Comparison of ENCODE assay signal across 14 cellular contexts in genomic region chr1:92944901-92945747, GRCh38. TPM values are rescaled to one million over a fixed set of nuclear protein-coding genes. Genes with fewer than 3 reads are reported as not detected.
DNase-seq lines count a peak whose midpoint lies in the region; ATAC-seq and TF ChIP-seq lines count a peak whose summit lies in the region.
"Had no signal": no experiment of that assay in that cellular context is flagged by ENCODE, and none has a peak within 500 bp of the region (broad histone marks: within the 10 kb centered on the region; RNA-seq: fewer than 3 reads in every experiment).

No MANE protein-coding gene starts in this region.

- H3K27me3 ChIP-seq in rectal smooth muscle tissue (ENCODE audit: control insufficient read depth, insufficient read depth, low read length) (no peaks in the 10 kb centered on the region), SJCRH30 (no peaks in the 10 kb centered on the region)

- no peak for DNase-seq in coronary artery (ENCODE audit: low spot score)
- DNase-seq in SW 1271 (lab: John Stamatoyannopoulos, UW): no peak
- no peak for DNase-seq in SJCRH30
- DNase-seq in effector CD4-positive, alpha-beta T cell: no peak
- DNase-seq: activated effector memory CD4-positive, alpha-beta T cell treated with Interleukin-2 at 50 U/mL for 16 hours; cerebellar nuclear complex; lower lobe of right lung; NCI-H2227 treated with DMSO at 0.1 percent for 48 hours had no signal

- peak overlapping the region; percentile 56 to 76 for H3K27ac ChIP-seq in coronary artery
- H3K27ac ChIP-seq in rectal smooth muscle tissue (ENCODE audit: low read depth, low read length): peak overlapping the region; percentile 3
- H3K27ac ChIP-seq in SJCRH30: no peak overlapping the region
- H3K27ac ChIP-seq: lower lobe of right lung, prostate gland had no signal

- H3K4me3 ChIP-seq in coronary artery (no peak overlapping the region), rectal smooth muscle tissue (ENCODE audit: low read length) (no peak overlapping the region), SJCRH30 (no peak overlapping the region)
- H3K4me3 ChIP-seq: lower lobe of right lung, prostate gland had no signal

- H3K36me3 ChIP-seq in rectal smooth muscle tissue (ENCODE audit: control insufficient read depth, insufficient read depth, low read length) (no peaks in the 10 kb centered on the region), SJCRH30 (no peaks in the 10 kb centered on the region)
- H3K36me3 ChIP-seq: lower lobe of right lung, prostate gland had no signal

- H3K9me3 ChIP-seq in SJCRH30 (replicated peaks): no peaks in the 10 kb centered on the region
- H3K9me3 ChIP-seq: lower lobe of right lung, prostate gland had no signal

- ATAC-seq in GM18502 (IDR thresholded peaks at IDR 0.05; ENCODE audit: poor library complexity, unreplicated experiment) (peak; percentile 16), HG03064 (IDR thresholded peaks at IDR 0.05; ENCODE audit: low read depth, unreplicated experiment) (peak; percentile 47), GM21367 (IDR thresholded peaks at IDR 0.05; ENCODE audit: unreplicated experiment) (no peak)
- ATAC-seq: activated CD4-positive, CD25-positive, alpha-beta regulatory T cell treated with anti-CD3 and anti-CD28 coated beads, Interleukin-2, amount 50 U/mL, for 24 hours; lower lobe of right lung had no signal

- no peak overlapping the region for H3K9ac ChIP-seq in rectal smooth muscle tissue (ENCODE audit: low read length)

- TF ChIP-seq CTCF in coronary artery (IDR thresholded peaks at IDR 0.05): no peak

- peaks cover 19% of the 10 kb centered on the region for H3K4me1 ChIP-seq in rectal smooth muscle tissue (ENCODE audit: control insufficient read depth, insufficient read depth, low read length)
- H3K4me1 ChIP-seq in SJCRH30: peaks cover 3% of the 10 kb centered on the region; the same call in 1 of the 2 replicates
- H3K4me1 ChIP-seq: prostate gland had no signal

RNA-seq across cellular contexts. Expression of gene DIPK1A, which starts 16.1 kb away (rescaled TPM):
- total RNA-seq in SJCRH30 (2014; rRNA removed; shearing (Covaris generic)): 9.6 and 9.8 TPM in 2 replicates
